23 cellular contexts compared by ENCODE assay signal in genomic region chr12:113348849-113349536, GRCh38. TPM values are rescaled to one million over a fixed set of nuclear protein-coding genes. Genes with fewer than 3 reads are reported as not detected.
"Had no signal": no experiment of that assay in that cellular context is flagged by ENCODE, and none has a peak within 500 bp of the region (broad histone marks: within the 10 kb centered on the region; RNA-seq: fewer than 3 reads in every experiment).

No MANE protein-coding gene starts in this region.

- H3K9me3 Mint-ChIP-seq: activated T-helper 1 cell treated with anti-CD3 and anti-CD28 coated beads, Interleukin-12 subunit alpha, Interleukin-12 subunit beta, Interleukin-2, Interleukin-4 antibody, amounts not matched to agents 30 ng/mL and 10 ng/mL and 1 ng/mL, durations not matched to agents 14 hours and 24 hours and 36 hours; naive thymus-derived CD8-positive, alpha-beta T cell; stimulated activated naive CD8-positive, alpha-beta T cell treated with anti-CD3 and anti-CD28 coated beads, Interleukin-15, amount 100 ng/mL, for 72 hours; T-cell had no signal

- H3K27ac ChIP-seq: body of pancreas, epithelial cell of prostate, gastrocnemius medialis, heart right ventricle, thoracic aorta, VCaP had no signal

- H3K27me3 ChIP-seq: body of pancreas, gastrocnemius medialis, heart right ventricle had no signal

- H3K36me3 Mint-ChIP-seq: naive thymus-derived CD8-positive, alpha-beta T cell; T-cell had no signal

- H3K9me3 ChIP-seq: body of pancreas, gastrocnemius medialis, heart right ventricle, mucosa of descending colon, thoracic aorta had no signal

- H3K4me1 ChIP-seq: body of pancreas, gastrocnemius medialis, heart right ventricle had no signal

- ATAC-seq: body of pancreas; gastrocnemius medialis; mucosa of descending colon; naive thymus-derived CD8-positive, alpha-beta T cell; stimulated activated naive CD8-positive, alpha-beta T cell treated with anti-CD3 and anti-CD28 coated beads, Interleukin-15, amount 100 ng/mL, for 72 hours; T-cell had no signal

- DNase-seq: activated CD4-positive, alpha-beta T cell treated with anti-CD3 and anti-CD28 coated beads for 4 hours; activated naive CD4-positive, alpha-beta T cell treated with Interleukin-2 at 50 U/mL for 16 hours; body of pancreas; central memory CD4-positive, alpha-beta T cell; effector memory CD4-positive, alpha-beta T cell; gastrocnemius medialis; heart right ventricle; left cardiac atrium; mammary epithelial cell; mucosa of descending colon; naive thymus-derived CD8-positive, alpha-beta T cell; stimulated activated CD4-positive, alpha-beta T cell treated with anti-CD3 and anti-CD28 coated beads, Interleukin-15, amount 100 ng/mL, for 24 hours; stimulated activated CD4-positive, alpha-beta T cell treated with anti-CD3 and anti-CD28 coated beads, Interleukin-4, amount 100 ng/mL, for 4 hours; stimulated activated naive CD8-positive, alpha-beta T cell treated with anti-CD3 and anti-CD28 coated beads, Interleukin-15, amount 100 ng/mL, for 72 hours; T-cell; T1000 had no signal

- H3K27ac Mint-ChIP-seq: activated T-helper 1 cell treated with anti-CD3 and anti-CD28 coated beads, Interleukin-12 subunit alpha, Interleukin-12 subunit beta, Interleukin-2, Interleukin-4 antibody, amounts not matched to agents 30 ng/mL and 10 ng/mL and 1 ng/mL, durations not matched to agents 14 hours and 24 hours and 36 hours; naive thymus-derived CD8-positive, alpha-beta T cell; stimulated activated naive CD8-positive, alpha-beta T cell treated with anti-CD3 and anti-CD28 coated beads, Interleukin-15, amount 100 ng/mL, for 72 hours; T-cell had no signal

- H3K4me1 Mint-ChIP-seq: stimulated activated naive CD8-positive, alpha-beta T cell treated with anti-CD3 and anti-CD28 coated beads, Interleukin-15, amount 100 ng/mL, for 72 hours; T-cell had no signal

- H3K4me3 Mint-ChIP-seq: activated T-helper 1 cell treated with anti-CD3 and anti-CD28 coated beads, Interleukin-12 subunit alpha, Interleukin-12 subunit beta, Interleukin-2, Interleukin-4 antibody, amounts not matched to agents 30 ng/mL and 10 ng/mL and 1 ng/mL, durations not matched to agents 14 hours and 24 hours and 36 hours; naive thymus-derived CD8-positive, alpha-beta T cell; stimulated activated naive CD8-positive, alpha-beta T cell treated with anti-CD3 and anti-CD28 coated beads, Interleukin-15, amount 100 ng/mL, for 72 hours; T-cell had no signal

- H3K36me3 ChIP-seq: gastrocnemius medialis, heart right ventricle, thoracic aorta had no signal

- H3K4me3 ChIP-seq: body of pancreas, gastrocnemius medialis, heart right ventricle, mucosa of descending colon, thoracic aorta had no signal

RNA-seq across cellular contexts. Expression of gene SDS, which starts 54.7 kb away (rescaled TPM):
- total RNA-seq: activated T-helper 1 cell treated with anti-CD3 and anti-CD28 coated beads, Interleukin-12 subunit alpha, Interleukin-12 subunit beta, Interleukin-2, Interleukin-4 antibody, amounts not matched to agents 30 ng/mL and 10 ng/mL and 1 ng/mL, durations not matched to agents 14 hours and 24 hours and 36 hours; mammary epithelial cell; naive thymus-derived CD8-positive, alpha-beta T cell; osteocyte; skeletal muscle tissue; urinary bladder had no signal
- polyA plus RNA-seq: mammary epithelial cell; naive thymus-derived CD8-positive, alpha-beta T cell had no signal
